13 cellular contexts compared by ENCODE assay signal in genomic region chr18:70234667-70235459, GRCh38. TPM values are rescaled to one million over a fixed set of nuclear protein-coding genes. Genes with fewer than 3 reads are reported as not detected.
DNase-seq lines count a peak whose midpoint lies in the region; ATAC-seq and TF ChIP-seq lines count a peak whose summit lies in the region.
"Had no signal": no experiment of that assay in that cellular context is flagged by ENCODE, and none has a peak within 500 bp of the region (broad histone marks: within the 10 kb centered on the region; RNA-seq: fewer than 3 reads in every experiment).

No MANE protein-coding gene starts in this region.

- no peak for ATAC-seq in GM21526 (IDR thresholded peaks at IDR 0.05; ENCODE audit: low FRiP score, unreplicated experiment)
- ATAC-seq: activated CD8-positive, alpha-beta memory T cell treated with anti-CD3 and anti-CD28 coated beads, Interleukin-2, amount 10 ng/mL, durations not matched to agents 7 days and 5 days; CD8-positive, alpha-beta T cell had no signal

- H3K27me3 ChIP-seq in osteoblast (ENCODE audit: insufficient read depth, low read length) (no peaks in the 10 kb centered on the region), thyroid gland (no peaks in the 10 kb centered on the region)
- H3K27me3 ChIP-seq in effector memory CD4-positive, alpha-beta T cell (replicated peaks; ENCODE audit: control insufficient read depth, insufficient read depth, low read length, poor library complexity, severe bottlenecking): no peaks in the 10 kb centered on the region
- H3K27me3 ChIP-seq: adrenal gland had no signal

- CTCF ChIA-PET in GM10248 (lab: Yijun Ruan, JAX): interaction anchor here (1.1 to 1.2 kb wide), 2 partner anchors 10 to 21 kb away, joined by 3 read pairs; no protein-coding TSS in a partner anchor

- H4K20me1 ChIP-seq in osteoblast (ENCODE audit: insufficient read depth, low read length): no peaks in the 10 kb centered on the region

- peak overlapping the region; percentile 53 for H3K4me2 ChIP-seq in osteoblast (ENCODE audit: insufficient read depth, low read length)

- DNase-seq in COLO829 (ENCODE audit: low spot score): peak; percentile 86
- DNase-seq in NCI-H460 (ENCODE audit: extremely low read depth, low read depth): peak; percentile 35
- DNase-seq in fibroblast of mammary gland (ENCODE audit: low read depth): peak; percentile 14
- peak; percentile 63 for DNase-seq in osteoblast (ENCODE audit: insufficient read length, low spot score, missing footprints)
- no peak for DNase-seq in GM10248 (ENCODE audit: extremely low spot score)
- DNase-seq in thyroid gland: no peak
- DNase-seq in effector memory CD4-positive, alpha-beta T cell: no peak
- DNase-seq: activated CD8-positive, alpha-beta memory T cell treated with anti-CD3 and anti-CD28 coated beads, Interleukin-2, amount 10 ng/mL, durations not matched to agents 7 days and 5 days; CD8-positive, alpha-beta T cell; NCI-H774; stimulated activated CD4-positive, alpha-beta T cell treated with anti-CD3 and anti-CD28 coated beads, Interleukin-2, amount 100 ng/mL, for 24 hours had no signal

- no peak for TF ChIP-seq POLR2A in thyroid gland (IDR thresholded peaks at IDR 0.05)

- no peak for TF ChIP-seq CTCF in fibroblast of mammary gland (conservative IDR thresholded peaks at IDR 0.05; ENCODE audit: control insufficient read depth, insufficient read depth, low read depth, low read length)
- TF ChIP-seq CTCF in osteoblast (IDR thresholded peaks at IDR 0.05; ENCODE audit: extremely low read depth, low read depth, low read length): no peak
- TF ChIP-seq CTCF in GM10248 (IDR thresholded peaks at IDR 0.05; ENCODE audit: control extremely low read depth, extremely low read depth, low read depth, missing control alignments): no peak
- TF ChIP-seq CTCF in thyroid gland (IDR thresholded peaks at IDR 0.05): no peak

- H3K4me1 ChIP-seq in osteoblast (ENCODE audit: insufficient read depth, low read length) (no peaks in the 10 kb centered on the region), thyroid gland (no peaks in the 10 kb centered on the region)
- no peaks in the 10 kb centered on the region for H3K4me1 ChIP-seq in effector memory CD4-positive, alpha-beta T cell (ENCODE audit: control insufficient read depth, insufficient read depth, low read length, poor library complexity, severe bottlenecking)
- H3K4me1 ChIP-seq: adrenal gland had no signal

- H3K36me3 ChIP-seq in osteoblast (ENCODE audit: insufficient read depth, low read length) (no peaks in the 10 kb centered on the region), thyroid gland (no peaks in the 10 kb centered on the region)
- no peaks in the 10 kb centered on the region for H3K36me3 ChIP-seq in effector memory CD4-positive, alpha-beta T cell (ENCODE audit: control insufficient read depth, insufficient read depth, low read length)
- H3K36me3 ChIP-seq: adrenal gland had no signal

- no peak overlapping the region for H3K27ac ChIP-seq in osteoblast (ENCODE audit: low read depth, low read length)
- no peak overlapping the region for H3K27ac ChIP-seq in thyroid gland
- no peak overlapping the region for H3K27ac ChIP-seq in effector memory CD4-positive, alpha-beta T cell (ENCODE audit: insufficient read depth, low read length, poor library complexity, severe bottlenecking)
- H3K27ac ChIP-seq: adrenal gland had no signal

- peak overlapping the region; percentile 62 for H2AFZ ChIP-seq in osteoblast (ENCODE audit: low read length)

- no peaks in the 10 kb centered on the region for H3K79me2 ChIP-seq in osteoblast (ENCODE audit: insufficient read depth, low read length)

- POLR2A ChIA-PET in GM10248 (lab: Yijun Ruan, JAX): no interaction called here

- intact Hi-C loops in thyroid gland (cut with DNase I): no loop called here

- 74% methylated on average over 12 of the region's 12 CpGs for WGBS in thyroid gland, 2 donors

- H3K9me3 ChIP-seq in osteoblast (ENCODE audit: low read depth, low read length) (no peaks in the 10 kb centered on the region), thyroid gland (no peaks in the 10 kb centered on the region)
- no peaks in the 10 kb centered on the region for H3K9me3 ChIP-seq in effector memory CD4-positive, alpha-beta T cell (ENCODE audit: control insufficient read depth, low read length)
- H3K9me3 ChIP-seq: adrenal gland had no signal

- no peak overlapping the region for H3K4me3 ChIP-seq in fibroblast of mammary gland (ENCODE audit: control insufficient read depth, low read depth, low read length)
- H3K4me3 ChIP-seq in osteoblast (ENCODE audit: insufficient read depth, low read length): no peak overlapping the region
- H3K4me3 ChIP-seq in thyroid gland (replicated peaks in 1 of 3): no peak overlapping the region
- no peak overlapping the region for H3K4me3 ChIP-seq in effector memory CD4-positive, alpha-beta T cell (ENCODE audit: insufficient read depth, low read depth, low read length, poor library complexity, severe bottlenecking)
- H3K4me3 ChIP-seq: adrenal gland had no signal

RNA-seq across cellular contexts. Expression of gene RTTN, which starts 29.4 kb away (rescaled TPM):
- 12.0 and 12.6 TPM in 2 replicates for total RNA-seq in NCI-H460 (2014; rRNA removed; shearing (Covaris generic))
- 18.1 and 20.5 TPM in 2 replicates for polyA plus RNA-seq in NCI-H460 (2014; cell fraction: nucleus; rRNA removed)
- 11.2 and 15.6 TPM in 2 replicates for total RNA-seq in osteoblast
- total RNA-seq in thyroid gland: 10 to 100 TPM; 12.6 to 34.6 (median 19.3) TPM

RNA-seq across cellular contexts. Expression of gene SOCS6, which starts 54.0 kb away (rescaled TPM):
- total RNA-seq in NCI-H460 (2014; rRNA removed; shearing (Covaris generic)): 22.4 and 22.5 TPM in 2 replicates
- polyA plus RNA-seq in NCI-H460 (2014; cell fraction: nucleus; rRNA removed): 10.6 and 12.2 TPM in 2 replicates
- total RNA-seq in osteoblast (33.6 and 38.7 TPM in 2 replicates), thyroid gland (10 to 100 TPM; 20.7 to 25.6 (median 23.6) TPM)

Comparison
In these comparisons a context has a peak if more than half of its experiments do, and no peak if none do; other contexts are left out.
1. DNase-seq: peak in COLO829 (single experiment), NCI-H460 (single experiment), fibroblast of mammary gland (single experiment) and osteoblast (single experiment); none in GM10248 (single experiment), thyroid gland (0 of 2) and effector memory CD4-positive, alpha-beta T cell (0 of 3).